21 cellular contexts compared by ENCODE assay signal in the genomic region with DNA sequence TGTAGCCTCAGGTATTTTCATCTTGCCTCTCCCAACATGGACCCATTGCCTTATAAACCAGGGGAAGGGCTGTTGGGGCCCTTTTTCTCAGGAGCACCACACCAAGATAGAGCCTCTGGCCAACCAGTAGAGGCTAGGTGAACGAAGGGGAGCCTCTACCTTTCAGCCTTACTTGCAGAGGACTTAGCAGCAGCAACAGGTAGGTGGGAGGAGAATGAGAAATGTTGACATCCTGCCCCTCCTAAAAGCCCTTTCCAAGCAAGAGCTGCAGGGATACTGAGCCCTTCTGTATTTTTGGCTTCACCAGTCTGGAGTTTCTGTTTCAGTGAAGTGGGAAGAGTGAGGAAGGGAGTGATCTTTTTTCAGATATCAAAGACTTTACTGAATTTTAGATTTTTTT.
A peak's percentile ranks its signal among the peaks of the same experiment; 100 is the strongest.
DNase-seq lines count a peak whose midpoint lies in the region; ATAC-seq, FAIRE-seq and TF ChIP-seq lines count a peak whose summit lies in the region.
"Had no signal": no experiment of that assay in that cellular context is flagged by ENCODE, and none has a peak within 500 bp of the region (broad histone marks: within the 10 kb centered on the region; RNA-seq: fewer than 3 reads in every experiment).

No MANE protein-coding gene starts in this region.

- TF ChIP-seq CTCF in GM20000 (IDR thresholded peaks at IDR 0.05; ENCODE audit: extremely low read depth, missing control alignments) (no peak), D721Med (IDR thresholded peaks at IDR 0.05; ENCODE audit: insufficient read depth, missing control alignments) (no peak)

- no peak for FAIRE-seq in D721Med (lab: Jason Lieb, UNC)

- no peak for ATAC-seq in stimulated activated naive CD8-positive, alpha-beta T cell treated with anti-CD3 and anti-CD28 coated beads, Interleukin-15, amount 100 ng/mL, for 72 hours
- ATAC-seq in activated T-helper 17 cell treated with anti-CD3 and anti-CD28 coated beads, Interleukin-2, amount 50 U/mL, for 72 hours (replicated peaks): no peak
- ATAC-seq in left colon: no peak
- ATAC-seq: Panc1 had no signal

- no peak overlapping the region for H3K4me3 Mint-ChIP-seq in stimulated activated naive CD8-positive, alpha-beta T cell treated with anti-CD3 and anti-CD28 coated beads, Interleukin-15, Interleukin-2, amounts not matched to agents 100 ng/mL and 50 ng/mL, for 24 hours
- no peak overlapping the region for H3K4me3 Mint-ChIP-seq in stimulated activated naive CD8-positive, alpha-beta T cell treated with anti-CD3 and anti-CD28 coated beads, Interleukin-15, amount 100 ng/mL, for 72 hours
- H3K4me3 Mint-ChIP-seq in activated T-helper 17 cell treated with anti-CD3 and anti-CD28 coated beads, Interleukin-2, amount 50 U/mL, for 72 hours: no peak overlapping the region
- H3K4me3 Mint-ChIP-seq: H9 had no signal

- DNase-seq in stimulated activated naive CD8-positive, alpha-beta T cell treated with anti-CD3 and anti-CD28 coated beads, Interleukin-15, amount 100 ng/mL, for 72 hours: no peak
- DNase-seq in iPS-NIHi7 (ENCODE audit: extremely low spot score) (peak; percentile 7), GM20000 (ENCODE audit: low spot score) (no peak), D721Med (ENCODE audit: insufficient read length, low spot score) (no peak), left colon (no peak)
- DNase-seq: BE2C; CD4-positive, CD25-positive, alpha-beta regulatory T cell; DMS79; H9; KG1; NCI-H1092; NCI-H1436 treated with DMSO at 0.1 percent for 48 hours; NCI-H1930; NCI-H226; NCI-H510A treated with DMSO at 0.1 percent for 48 hours; NCI-H748 treated with DMSO at 0.1 percent for 48 hours; SIG-M5; SK-N-SH had no signal

- peak overlapping the region; percentile 52 for H3K27ac Mint-ChIP-seq in stimulated activated naive CD8-positive, alpha-beta T cell treated with anti-CD3 and anti-CD28 coated beads, Interleukin-15, Interleukin-2, amounts not matched to agents 100 ng/mL and 50 ng/mL, for 24 hours
- H3K27ac Mint-ChIP-seq in stimulated activated naive CD8-positive, alpha-beta T cell treated with anti-CD3 and anti-CD28 coated beads, Interleukin-15, amount 100 ng/mL, for 72 hours: peak overlapping the region in 1 of 2 donors; percentile 78
- H3K27ac Mint-ChIP-seq in activated T-helper 17 cell treated with anti-CD3 and anti-CD28 coated beads, Interleukin-2, amount 50 U/mL, for 72 hours: peak overlapping the region; percentile 75

- intact Hi-C loops in left colon (cut with DNase I, micrococcal nuclease): no loop called here

- no peaks in the 10 kb centered on the region for H3K27me3 Mint-ChIP-seq in stimulated activated naive CD8-positive, alpha-beta T cell treated with anti-CD3 and anti-CD28 coated beads, Interleukin-15, Interleukin-2, amounts not matched to agents 100 ng/mL and 50 ng/mL, for 24 hours
- H3K27me3 Mint-ChIP-seq in stimulated activated naive CD8-positive, alpha-beta T cell treated with anti-CD3 and anti-CD28 coated beads, Interleukin-15, amount 100 ng/mL, for 72 hours: no peaks in the 10 kb centered on the region
- H3K27me3 Mint-ChIP-seq in activated T-helper 17 cell treated with anti-CD3 and anti-CD28 coated beads, Interleukin-2, amount 50 U/mL, for 72 hours: no peaks in the 10 kb centered on the region
- H3K27me3 Mint-ChIP-seq: CD4-positive, CD25-positive, alpha-beta regulatory T cell had no signal

- peaks cover 87% of the 10 kb centered on the region for H3K36me3 Mint-ChIP-seq in stimulated activated naive CD8-positive, alpha-beta T cell treated with anti-CD3 and anti-CD28 coated beads, Interleukin-15, Interleukin-2, amounts not matched to agents 100 ng/mL and 50 ng/mL, for 24 hours (ENCODE audit: low read depth)
- H3K36me3 Mint-ChIP-seq in activated T-helper 17 cell treated with anti-CD3 and anti-CD28 coated beads, Interleukin-2, amount 50 U/mL, for 72 hours (ENCODE audit: low read depth): peaks cover 94% of the 10 kb centered on the region

- H3K9me3 Mint-ChIP-seq in stimulated activated naive CD8-positive, alpha-beta T cell treated with anti-CD3 and anti-CD28 coated beads, Interleukin-15, Interleukin-2, amounts not matched to agents 100 ng/mL and 50 ng/mL, for 24 hours: peaks cover 12% of the 10 kb centered on the region
- peaks cover 10 to 12% of the 10 kb centered on the region in 2 donors for H3K9me3 Mint-ChIP-seq in stimulated activated naive CD8-positive, alpha-beta T cell treated with anti-CD3 and anti-CD28 coated beads, Interleukin-15, amount 100 ng/mL, for 72 hours
- no peaks in the 10 kb centered on the region for H3K9me3 Mint-ChIP-seq in activated T-helper 17 cell treated with anti-CD3 and anti-CD28 coated beads, Interleukin-2, amount 50 U/mL, for 72 hours

- H3K4me1 Mint-ChIP-seq in stimulated activated naive CD8-positive, alpha-beta T cell treated with anti-CD3 and anti-CD28 coated beads, Interleukin-15, Interleukin-2, amounts not matched to agents 100 ng/mL and 50 ng/mL, for 24 hours (ENCODE audit: low read depth): peaks cover 22% of the 10 kb centered on the region
- H3K4me1 Mint-ChIP-seq in stimulated activated naive CD8-positive, alpha-beta T cell treated with anti-CD3 and anti-CD28 coated beads, Interleukin-15, amount 100 ng/mL, for 72 hours: peaks cover 25% of the 10 kb centered on the region
- peaks cover 5% of the 10 kb centered on the region for H3K4me1 Mint-ChIP-seq in activated T-helper 17 cell treated with anti-CD3 and anti-CD28 coated beads, Interleukin-2, amount 50 U/mL, for 72 hours
